Comparison of ENCODE assay signal across 40 cellular contexts in genomic region chr7:111150709-111151108, GRCh38. TPM values are rescaled to one million over a fixed set of nuclear protein-coding genes. Genes with fewer than 3 reads are reported as not detected.
"Had no signal": no experiment of that assay in that cellular context is flagged by ENCODE, and none has a peak within 500 bp of the region (broad histone marks: within the 10 kb centered on the region; RNA-seq: fewer than 3 reads in every experiment).

No MANE protein-coding gene starts in this region.

- H3K36me3 Mint-ChIP-seq: activated naive CD4-positive, alpha-beta T cell treated with anti-CD3 and anti-CD28 coated beads, Interleukin-2, amount 10 ng/mL, durations not matched to agents 7 days and 5 days; activated naive CD4-positive, alpha-beta T cell treated with anti-CD3 and anti-CD28 coated beads, Interleukin-2, amount 50 U/mL, for 24 hours; activated naive CD8-positive, alpha-beta T cell; activated naive CD8-positive, alpha-beta T cell treated with anti-CD3 and anti-CD28 coated beads, Interleukin-2, amount 10 ng/mL, durations not matched to agents 7 days and 5 days; brain had no signal

- H3K27ac Mint-ChIP-seq: activated naive CD4-positive, alpha-beta T cell treated with anti-CD3 and anti-CD28 coated beads for 36 hours; activated naive CD4-positive, alpha-beta T cell treated with anti-CD3 and anti-CD28 coated beads, Interleukin-2, amount 10 ng/mL, durations not matched to agents 7 days and 5 days; activated naive CD4-positive, alpha-beta T cell treated with anti-CD3 and anti-CD28 coated beads, Interleukin-2, amount 50 U/mL, for 24 hours; activated naive CD4-positive, alpha-beta T cell treated with anti-CD3 and anti-CD28 coated beads, Interleukin-2, amount 50 U/mL, for 72 hours; activated naive CD8-positive, alpha-beta T cell; activated naive CD8-positive, alpha-beta T cell treated with anti-CD3 and anti-CD28 coated beads for 36 hours; activated naive CD8-positive, alpha-beta T cell treated with anti-CD3 and anti-CD28 coated beads, Interleukin-2, amount 10 ng/mL, durations not matched to agents 7 days and 5 days; activated naive CD8-positive, alpha-beta T cell treated with anti-CD3 and anti-CD28 coated beads, Interleukin-2, amount 50 U/mL, for 24 hours; activated T-cell treated with anti-CD3 and anti-CD28 coated beads, Interleukin-2, amount 50 U/mL, for 24 hours; activated T-cell treated with anti-CD3 and anti-CD28 coated beads, Interleukin-2, amount 50 U/mL, for 72 hours; activated T-helper 1 cell treated with anti-CD3 and anti-CD28 coated beads, Interleukin-12 subunit alpha, Interleukin-12 subunit beta, Interleukin-2, Interleukin-4 antibody, amounts not matched to agents 30 ng/mL and 10 ng/mL and 1 ng/mL, durations not matched to agents 14 hours and 24 hours and 36 hours; activated T-helper 17 cell treated with anti-CD3 and anti-CD28 coated beads, Interleukin-2, amount 50 U/mL, for 72 hours; activated T-helper 2 cell treated with anti-CD3 and anti-CD28 coated beads, Interferon-gamma antibody, Interleukin-2, Interleukin-4, amounts not matched to agents 10 μg/mL and 5 μg/mL and 100 μg/mL, durations not matched to agents 14 hours and 24 hours and 36 hours had no signal

- H3K9me3 Mint-ChIP-seq: activated naive CD4-positive, alpha-beta T cell treated with anti-CD3 and anti-CD28 coated beads for 36 hours; activated naive CD4-positive, alpha-beta T cell treated with anti-CD3 and anti-CD28 coated beads, Interleukin-2, amount 10 ng/mL, durations not matched to agents 7 days and 5 days; activated naive CD4-positive, alpha-beta T cell treated with anti-CD3 and anti-CD28 coated beads, Interleukin-2, amount 50 U/mL, for 24 hours; activated naive CD8-positive, alpha-beta T cell treated with anti-CD3 and anti-CD28 coated beads, Interleukin-2, amount 10 ng/mL, durations not matched to agents 7 days and 5 days; activated naive CD8-positive, alpha-beta T cell treated with anti-CD3 and anti-CD28 coated beads, Interleukin-2, amount 50 U/mL, for 24 hours; activated T-cell treated with anti-CD3 and anti-CD28 coated beads, Interleukin-2, amount 50 U/mL, for 4 hours; activated T-cell treated with anti-CD3 and anti-CD28 coated beads, Interleukin-2, amount 50 U/mL, for 72 hours; activated T-helper 1 cell treated with anti-CD3 and anti-CD28 coated beads, Interleukin-12 subunit alpha, Interleukin-12 subunit beta, Interleukin-2, Interleukin-4 antibody, amounts not matched to agents 30 ng/mL and 10 ng/mL and 1 ng/mL, durations not matched to agents 14 hours and 24 hours and 36 hours; activated T-helper 17 cell treated with anti-CD3 and anti-CD28 coated beads, Interleukin-2, amount 50 U/mL, for 72 hours; activated T-helper 2 cell treated with anti-CD3 and anti-CD28 coated beads, Interferon-gamma antibody, Interleukin-2, Interleukin-4, amounts not matched to agents 10 μg/mL and 5 μg/mL and 100 μg/mL, durations not matched to agents 14 hours and 24 hours and 36 hours; brain; central memory CD8-positive, alpha-beta T cell had no signal

- H3K36me3 ChIP-seq: adrenal gland, ascending aorta, brain microvascular endothelial cell, breast epithelium, cardiac muscle cell had no signal

- H3K27ac ChIP-seq: adrenal gland, ascending aorta, body of pancreas, brain microvascular endothelial cell, breast epithelium, cardiac muscle cell had no signal

- H3K27me3 Mint-ChIP-seq: activated naive CD4-positive, alpha-beta T cell treated with anti-CD3 and anti-CD28 coated beads, Interleukin-2, amount 10 ng/mL, durations not matched to agents 7 days and 5 days; activated naive CD4-positive, alpha-beta T cell treated with anti-CD3 and anti-CD28 coated beads, Interleukin-2, amount 50 U/mL, for 24 hours; activated naive CD8-positive, alpha-beta T cell; activated naive CD8-positive, alpha-beta T cell treated with anti-CD3 and anti-CD28 coated beads for 36 hours; activated naive CD8-positive, alpha-beta T cell treated with anti-CD3 and anti-CD28 coated beads, Interleukin-2, amount 50 U/mL, for 24 hours; activated T-cell treated with anti-CD3 and anti-CD28 coated beads, Interleukin-2, amount 50 U/mL, for 24 hours; activated T-helper 17 cell treated with anti-CD3 and anti-CD28 coated beads, Interleukin-2, amount 50 U/mL, for 72 hours; brain; central memory CD8-positive, alpha-beta T cell had no signal

- H3K27me3 ChIP-seq: adrenal gland, ascending aorta, body of pancreas, brain microvascular endothelial cell, breast epithelium, cardiac muscle cell had no signal

- H3K4me1 Mint-ChIP-seq: activated naive CD4-positive, alpha-beta T cell treated with anti-CD3 and anti-CD28 coated beads, Interleukin-2, amount 10 ng/mL, durations not matched to agents 7 days and 5 days; activated naive CD4-positive, alpha-beta T cell treated with anti-CD3 and anti-CD28 coated beads, Interleukin-2, amount 50 U/mL, for 24 hours; activated naive CD8-positive, alpha-beta T cell treated with anti-CD3 and anti-CD28 coated beads, Interleukin-2, amount 50 U/mL, for 24 hours; activated T-helper 17 cell treated with anti-CD3 and anti-CD28 coated beads, Interleukin-2, amount 50 U/mL, for 72 hours; brain; central memory CD8-positive, alpha-beta T cell had no signal

- H3K4me1 ChIP-seq: adrenal gland, body of pancreas, breast epithelium had no signal

- H3K4me3 Mint-ChIP-seq: activated naive CD4-positive, alpha-beta T cell treated with anti-CD3 and anti-CD28 coated beads for 36 hours; activated naive CD4-positive, alpha-beta T cell treated with anti-CD3 and anti-CD28 coated beads, Interleukin-2, amount 10 ng/mL, durations not matched to agents 7 days and 5 days; activated naive CD4-positive, alpha-beta T cell treated with anti-CD3 and anti-CD28 coated beads, Interleukin-2, amount 50 U/mL, for 24 hours; activated naive CD8-positive, alpha-beta T cell; activated naive CD8-positive, alpha-beta T cell treated with anti-CD3 and anti-CD28 coated beads for 36 hours; activated naive CD8-positive, alpha-beta T cell treated with anti-CD3 and anti-CD28 coated beads, Interleukin-2, amount 10 ng/mL, durations not matched to agents 7 days and 5 days; activated naive CD8-positive, alpha-beta T cell treated with anti-CD3 and anti-CD28 coated beads, Interleukin-2, amount 50 U/mL, for 24 hours; activated T-cell treated with anti-CD3 and anti-CD28 coated beads, Interleukin-2, amount 50 U/mL, for 24 hours; activated T-cell treated with anti-CD3 and anti-CD28 coated beads, Interleukin-2, amount 50 U/mL, for 4 hours; activated T-cell treated with anti-CD3 and anti-CD28 coated beads, Interleukin-2, amount 50 U/mL, for 72 hours; activated T-helper 1 cell treated with anti-CD3 and anti-CD28 coated beads, Interleukin-12 subunit alpha, Interleukin-12 subunit beta, Interleukin-2, Interleukin-4 antibody, amounts not matched to agents 30 ng/mL and 10 ng/mL and 1 ng/mL, durations not matched to agents 14 hours and 24 hours and 36 hours; activated T-helper 17 cell treated with anti-CD3 and anti-CD28 coated beads, Interleukin-2, amount 50 U/mL, for 72 hours; brain; central memory CD8-positive, alpha-beta T cell had no signal

- DNase-seq: activated effector memory CD4-positive, alpha-beta T cell treated with anti-CD3 and anti-CD28 coated beads, Interleukin-2, amount 50 U/mL, for 16 hours; activated effector memory CD4-positive, alpha-beta T cell treated with Interleukin-2 at 50 U/mL for 16 hours; activated gamma-delta T cell; activated gamma-delta T cell treated with Interleukin-2 at 50 U/mL for 16 hours; activated naive CD4-positive, alpha-beta T cell; activated naive CD4-positive, alpha-beta T cell treated with anti-CD3 and anti-CD28 coated beads for 36 hours; activated naive CD4-positive, alpha-beta T cell treated with anti-CD3 and anti-CD28 coated beads, Interleukin-2, amount 10 ng/mL, durations not matched to agents 7 days and 5 days; activated naive CD4-positive, alpha-beta T cell treated with anti-CD3 and anti-CD28 coated beads, Interleukin-2, amount 50 U/mL, for 16 hours; activated naive CD4-positive, alpha-beta T cell treated with Interleukin-2 at 50 U/mL for 16 hours; activated naive CD8-positive, alpha-beta T cell treated with anti-CD3 and anti-CD28 coated beads for 36 hours; activated naive CD8-positive, alpha-beta T cell treated with anti-CD3 and anti-CD28 coated beads, Interleukin-2, amount 10 ng/mL, durations not matched to agents 7 days and 5 days; activated naive CD8-positive, alpha-beta T cell treated with anti-CD3 and anti-CD28 coated beads, Interleukin-2, amount 50 U/mL, for 24 hours; activated T-cell treated with anti-CD3 and anti-CD28 coated beads for 4 hours; activated T-cell treated with anti-CD3 and anti-CD28 coated beads, Interleukin-2, amount 50 U/mL, for 1 hour; activated T-cell treated with anti-CD3 and anti-CD28 coated beads, Interleukin-2, amount 50 U/mL, for 24 hours; activated T-cell treated with anti-CD3 and anti-CD28 coated beads, Interleukin-2, amount 50 U/mL, for 4 hours; activated T-cell treated with anti-CD3 and anti-CD28 coated beads, Interleukin-2, amount 50 U/mL, for 48 hours; activated T-cell treated with anti-CD3 and anti-CD28 coated beads, Interleukin-2, amount 50 U/mL, for 72 hours; adrenal gland; amniotic stem cell; amygdala; anterior cingulate cortex; aorta; body of pancreas; brain microvascular endothelial cell; caudate nucleus; central memory CD4-positive, alpha-beta T cell; cerebellar nuclear complex had no signal

- ATAC-seq: activated naive CD4-positive, alpha-beta T cell treated with anti-CD3 and anti-CD28 coated beads, Interleukin-2, amount 50 U/mL, for 72 hours; activated naive CD8-positive, alpha-beta T cell treated with anti-CD3 and anti-CD28 coated beads, Interleukin-2, amount 50 U/mL, for 24 hours; activated T-cell treated with anti-CD3 and anti-CD28 coated beads, Interleukin-2, amount 50 U/mL, for 4 hours; activated T-cell treated with anti-CD3 and anti-CD28 coated beads, Interleukin-2, amount 50 U/mL, for 72 hours; activated T-helper 17 cell treated with anti-CD3 and anti-CD28 coated beads, Interleukin-2, amount 50 U/mL, for 72 hours; body of pancreas had no signal

- H3K4me3 ChIP-seq: adrenal gland, ascending aorta, body of pancreas, breast epithelium, cardiac muscle cell had no signal

- H3K9me3 ChIP-seq: adrenal gland, ascending aorta, body of pancreas, breast epithelium had no signal

RNA-seq across cellular contexts. Expression of gene LRRN3, which starts 59.8 kb away (rescaled TPM):
- total RNA-seq: bronchial epithelial cell had no signal
